12 cellular contexts compared by ENCODE assay signal in the genomic region with DNA sequence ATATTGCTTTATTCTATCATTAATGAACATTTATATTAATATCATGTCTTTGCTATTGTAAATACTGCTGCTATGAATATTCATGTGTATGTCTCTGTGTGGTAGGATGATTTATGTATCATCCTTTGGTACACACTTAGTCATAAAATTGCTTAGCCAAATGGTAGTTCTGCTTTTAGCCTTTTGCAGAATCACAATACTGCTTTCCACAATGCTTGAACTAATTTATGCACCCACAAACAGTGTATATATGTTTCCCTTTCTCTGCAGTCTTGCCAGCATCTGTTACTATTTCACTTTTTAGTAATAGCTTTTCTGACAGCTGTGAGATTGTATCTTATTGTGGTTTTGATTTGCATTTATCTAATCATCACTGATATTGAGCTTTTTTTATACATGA.
DNase-seq lines count a peak whose midpoint lies in the region; ATAC-seq, FAIRE-seq and TF ChIP-seq lines count a peak whose summit lies in the region.
"Had no signal": no experiment of that assay in that cellular context is flagged by ENCODE, and none has a peak within 500 bp of the region (broad histone marks: within the 10 kb centered on the region; RNA-seq: fewer than 3 reads in every experiment).

No MANE protein-coding gene starts in this region.

- H3K27me3 Mint-ChIP-seq in activated naive CD8-positive, alpha-beta T cell: no peaks in the 10 kb centered on the region
- H3K27me3 Mint-ChIP-seq: stimulated activated naive CD8-positive, alpha-beta T cell treated with anti-CD3 and anti-CD28 coated beads, Interleukin-15, Interleukin-2, amounts not matched to agents 100 ng/mL and 50 ng/mL, for 24 hours had no signal

- peak; percentile 71 for ATAC-seq in GM21381 (IDR thresholded peaks at IDR 0.05; ENCODE audit: unreplicated experiment)
- ATAC-seq in HG03196 (IDR thresholded peaks at IDR 0.05; ENCODE audit: unreplicated experiment): peak; percentile 84

- H3K9me3 ChIP-seq in testis: no peaks in the 10 kb centered on the region
- H3K9me3 ChIP-seq: sigmoid colon had no signal

- H3K4me3 ChIP-seq in testis: no peak overlapping the region
- H3K4me3 ChIP-seq: sigmoid colon had no signal

- peak overlapping the region; percentile 44 for H3K4me3 Mint-ChIP-seq in activated naive CD8-positive, alpha-beta T cell

- no peak for TF ChIP-seq CTCF in testis (IDR thresholded peaks at IDR 0.05)

- no peaks in the 10 kb centered on the region for H3K36me3 Mint-ChIP-seq in activated naive CD8-positive, alpha-beta T cell

- H3K27ac Mint-ChIP-seq in activated naive CD8-positive, alpha-beta T cell: peak overlapping the region; percentile 72
- H3K27ac Mint-ChIP-seq: stimulated activated naive CD8-positive, alpha-beta T cell treated with anti-CD3 and anti-CD28 coated beads, Interleukin-15, Interleukin-2, amounts not matched to agents 100 ng/mL and 50 ng/mL, for 24 hours had no signal

- H3K27me3 ChIP-seq in testis: no peaks in the 10 kb centered on the region
- H3K27me3 ChIP-seq: sigmoid colon had no signal

- no peaks in the 10 kb centered on the region for H3K9me3 Mint-ChIP-seq in activated naive CD8-positive, alpha-beta T cell (ENCODE audit: low read depth)
- H3K9me3 Mint-ChIP-seq: stimulated activated naive CD8-positive, alpha-beta T cell treated with anti-CD3 and anti-CD28 coated beads, Interleukin-15, Interleukin-2, amounts not matched to agents 100 ng/mL and 50 ng/mL, for 24 hours had no signal

- no peak for TF ChIP-seq POLR2A in testis (IDR thresholded peaks at IDR 0.05)

- H3K36me3 ChIP-seq in testis (ENCODE audit: low read depth, missing control alignments): no peaks in the 10 kb centered on the region
- H3K36me3 ChIP-seq: sigmoid colon had no signal

- FAIRE-seq in GM18507 (lab: Jason Lieb, UNC): peak; percentile 61

- H3K27ac ChIP-seq in testis: no peak overlapping the region
- H3K27ac ChIP-seq: C4-2B, sigmoid colon had no signal

- DNase-seq in GM18507 (ENCODE audit: extremely low spot score, insufficient read length, low read depth) (no peak), testis (no peak), EL (no peak)
- no peak for DNase-seq in stimulated activated CD4-positive, alpha-beta T cell treated with anti-CD3 and anti-CD28 coated beads, Interleukin-12 subunit alpha, Interleukin-12 subunit beta, amount 100 ng/mL, for 4 hours
- DNase-seq: NK-92 treated with Interleukin-12 subunit alpha and Interleukin-12 subunit beta, amount 100 ng/mL, for 24 hours; SHP77; sigmoid colon had no signal

- H3K4me1 ChIP-seq in testis: no peaks in the 10 kb centered on the region
- H3K4me1 ChIP-seq: sigmoid colon had no signal

- peaks cover 43% of the 10 kb centered on the region for H3K4me1 Mint-ChIP-seq in activated naive CD8-positive, alpha-beta T cell (ENCODE audit: low read depth)

- intact Hi-C loops in testis (cut with DNase I; ENCODE audit: low total_unique reads): no loop called here
